Comparison of ENCODE assay signal across 19 cellular contexts in genomic region chr7:71987200-71987767, GRCh38.
"Had no signal": no experiment of that assay in that cellular context is flagged by ENCODE, and none has a peak within 500 bp of the region (broad histone marks: within the 10 kb centered on the region; RNA-seq: fewer than 3 reads in every experiment).

No MANE protein-coding gene starts in this region.

- H3K27ac Mint-ChIP-seq: activated CD4-positive, alpha-beta memory T cell treated with anti-CD3 and anti-CD28 coated beads, Interleukin-2, amount 10 ng/mL, durations not matched to agents 7 days and 5 days; activated naive CD4-positive, alpha-beta T cell treated with anti-CD3 and anti-CD28 coated beads for 36 hours; activated T-cell treated with anti-CD3 and anti-CD28 coated beads, Interleukin-2, amount 50 U/mL, for 72 hours; naive B cell; stimulated activated naive CD8-positive, alpha-beta T cell treated with anti-CD3 and anti-CD28 coated beads, Interleukin-15, Interleukin-2, amounts not matched to agents 100 ng/mL and 50 ng/mL, for 24 hours had no signal

- H3K9me3 ChIP-seq: heart right ventricle, pancreas, thyroid gland had no signal

- H3K36me3 ChIP-seq: heart right ventricle, pancreas, thyroid gland had no signal

- H3K27ac ChIP-seq: coronary artery, heart right ventricle, pancreas, thyroid gland had no signal

- H3K27me3 Mint-ChIP-seq: activated CD4-positive, alpha-beta memory T cell treated with anti-CD3 and anti-CD28 coated beads, Interleukin-2, amount 10 ng/mL, durations not matched to agents 7 days and 5 days; stimulated activated naive CD8-positive, alpha-beta T cell treated with anti-CD3 and anti-CD28 coated beads, Interleukin-15, Interleukin-2, amounts not matched to agents 100 ng/mL and 50 ng/mL, for 24 hours had no signal

- H3K4me1 ChIP-seq: heart right ventricle, pancreas, thyroid gland had no signal

- H3K4me3 Mint-ChIP-seq: activated CD4-positive, alpha-beta memory T cell treated with anti-CD3 and anti-CD28 coated beads, Interleukin-2, amount 10 ng/mL, durations not matched to agents 7 days and 5 days; activated naive CD4-positive, alpha-beta T cell treated with anti-CD3 and anti-CD28 coated beads for 36 hours; activated T-cell treated with anti-CD3 and anti-CD28 coated beads, Interleukin-2, amount 50 U/mL, for 72 hours; naive B cell; stimulated activated naive CD8-positive, alpha-beta T cell treated with anti-CD3 and anti-CD28 coated beads, Interleukin-15, Interleukin-2, amounts not matched to agents 100 ng/mL and 50 ng/mL, for 24 hours had no signal

- DNase-seq: activated CD4-positive, alpha-beta memory T cell treated with anti-CD3 and anti-CD28 coated beads, Interleukin-2, amount 10 ng/mL, durations not matched to agents 7 days and 5 days; activated effector memory CD4-positive, alpha-beta T cell treated with Interleukin-2 at 50 U/mL for 16 hours; activated naive CD4-positive, alpha-beta T cell treated with anti-CD3 and anti-CD28 coated beads for 36 hours; activated T-cell treated with anti-CD3 and anti-CD28 coated beads, Interleukin-2, amount 50 U/mL, for 72 hours; amygdala; cerebellar nuclear complex; foreskin fibroblast; heart right ventricle; islet precursor cell; left cardiac atrium; naive B cell; pancreas; right cardiac atrium; stimulated activated CD4-positive, alpha-beta T cell treated with anti-CD3 and anti-CD28 coated beads, Interleukin-1b, Interleukin-23, amount 100 ng/mL, for 48 hours; substantia nigra; T-helper 1 cell; thyroid gland had no signal

- H3K36me3 Mint-ChIP-seq: naive B cell had no signal

- H3K4me3 ChIP-seq: coronary artery, heart right ventricle, pancreas, thyroid gland had no signal

- ATAC-seq: activated T-cell treated with anti-CD3 and anti-CD28 coated beads, Interleukin-2, amount 50 U/mL, for 72 hours; heart right ventricle; right cardiac atrium had no signal

- H3K4me1 Mint-ChIP-seq: activated CD4-positive, alpha-beta memory T cell treated with anti-CD3 and anti-CD28 coated beads, Interleukin-2, amount 10 ng/mL, durations not matched to agents 7 days and 5 days; naive B cell had no signal

- H3K27me3 ChIP-seq: pancreas, thyroid gland had no signal
